8 cellular contexts compared by ENCODE assay signal in genomic region chr19:13731147-13731964, GRCh38. TPM values are rescaled to one million over a fixed set of nuclear protein-coding genes. Genes with fewer than 3 reads are reported as not detected.
DNase-seq lines count a peak whose midpoint lies in the region; ATAC-seq lines count a peak whose summit lies in the region.

No MANE protein-coding gene starts in this region.

- H4K20me1 ChIP-seq in BLaER1, result no peaks in the 10 kb centered on the region

- H3K9ac ChIP-seq in BLaER1, result peak overlapping the region; percentile 84

- no peaks in the 10 kb centered on the region for H3K27me3 ChIP-seq in BLaER1

- intact Hi-C loops in dendritic cell treated with granulocyte-macrophage colony-stimulating factor and Interleukin-4, amounts not matched to agents 40 ng/mL and 50 ng/mL, for 4 days (cut with micrococcal nuclease), result loop anchor here (2.0 kb wide), 1 partner anchor 15 kb away; a partner anchor contains a TSS

- H3K27me3 Mint-ChIP-seq in dendritic cell treated with granulocyte-macrophage colony-stimulating factor and Interleukin-4, amounts not matched to agents 40 ng/mL and 50 ng/mL, for 4 days, result no peaks in the 10 kb centered on the region

- H3K4me1 ChIP-seq in BLaER1, result peaks cover 19% of the 10 kb centered on the region

- peak overlapping the region; percentile 82 for H3K4me3 Mint-ChIP-seq in dendritic cell treated with granulocyte-macrophage colony-stimulating factor and Interleukin-4, amounts not matched to agents 40 ng/mL and 50 ng/mL, for 4 days

- no peaks in the 10 kb centered on the region for H3K9me3 ChIP-seq in BLaER1

- H3K9me3 Mint-ChIP-seq in dendritic cell treated with granulocyte-macrophage colony-stimulating factor and Interleukin-4, amounts not matched to agents 40 ng/mL and 50 ng/mL, for 4 days, result no peaks in the 10 kb centered on the region

- ATAC-seq in GM19328 (IDR thresholded peaks at IDR 0.05; ENCODE audit: unreplicated experiment) (peak; percentile 90), HG03520 (IDR thresholded peaks at IDR 0.05; ENCODE audit: unreplicated experiment) (peak; percentile 94), left lobe of liver (peak; percentile 100)

- DNase-seq in NCI-H69 (lab: John Stamatoyannopoulos, UW), result peak; percentile 99
- peak; percentile 83 to 84 for DNase-seq in activated CD4-positive, alpha-beta T cell treated with anti-CD3 and anti-CD28 coated beads, Interleukin-2, amount 50 U/mL, for 24 hours (ENCODE audit: low read depth in 1 of 2, low spot score in 1 of 2)
- DNase-seq in left lobe of liver (ENCODE audit: low spot score), result peak; percentile 96
- DNase-seq in stimulated activated CD4-positive, alpha-beta T cell treated with anti-CD3 and anti-CD28 coated beads, Interleukin-2, amount 100 ng/mL, for 24 hours, result peak; percentile 94 to 96

- H3K36me3 ChIP-seq in BLaER1, result no peaks in the 10 kb centered on the region

- H3K4me2 ChIP-seq in BLaER1, result peak overlapping the region; percentile 98

- H3K27ac ChIP-seq in BLaER1, result peak overlapping the region; percentile 81

- H3K4me3 ChIP-seq in BLaER1, result peak overlapping the region; percentile 68

- H3K27ac Mint-ChIP-seq in dendritic cell treated with granulocyte-macrophage colony-stimulating factor and Interleukin-4, amounts not matched to agents 40 ng/mL and 50 ng/mL, for 4 days, result peak overlapping the region; percentile 100

- H3K4me1 Mint-ChIP-seq in dendritic cell treated with granulocyte-macrophage colony-stimulating factor and Interleukin-4, amounts not matched to agents 40 ng/mL and 50 ng/mL, for 4 days (ENCODE audit: low read depth), result peaks cover 27% of the 10 kb centered on the region

- H3K36me3 Mint-ChIP-seq in dendritic cell treated with granulocyte-macrophage colony-stimulating factor and Interleukin-4, amounts not matched to agents 40 ng/mL and 50 ng/mL, for 4 days (ENCODE audit: low read depth), result peaks cover 22% of the 10 kb centered on the region

RNA-seq across cellular contexts. Expression of gene MRI1, which starts 33.0 kb away (rescaled TPM):
- 32.2 TPM for total RNA-seq in left lobe of liver

RNA-seq across cellular contexts. Expression of gene C19orf53, which starts 42.9 kb away (rescaled TPM):
- total RNA-seq in left lobe of liver, result 35.6 TPM

Comparison
In these comparisons a context has a peak if more than half of its experiments do, and no peak if none do; other contexts are left out.
1. Peak in every context shown above with its lines: DNase-seq, ATAC-seq, H3K4me3 ChIP-seq and H3K27ac ChIP-seq.